Comparison of ENCODE assay signal across 8 cellular contexts in genomic region chr1:39898648-39899603, GRCh38. TPM values are rescaled to one million over a fixed set of nuclear protein-coding genes. Genes with fewer than 3 reads are reported as not detected.
A peak's percentile ranks its signal among the peaks of the same experiment; 100 is the strongest.
DNase-seq lines count a peak whose midpoint lies in the region; ATAC-seq and TF ChIP-seq lines count a peak whose summit lies in the region.

No MANE protein-coding gene starts in this region.

- peaks cover 53% of the 10 kb centered on the region for H3K4me1 Mint-ChIP-seq in nephron
- peaks cover 7% of the 10 kb centered on the region for H3K4me1 Mint-ChIP-seq in activated CD8-positive, alpha-beta memory T cell treated with anti-CD3 and anti-CD28 coated beads, Interleukin-2, amount 10 ng/mL, durations not matched to agents 7 days and 5 days

- H3K27me3 Mint-ChIP-seq in nephron (ENCODE audit: low read depth), result peaks cover 46% of the 10 kb centered on the region
- H3K27me3 Mint-ChIP-seq in activated CD8-positive, alpha-beta memory T cell treated with anti-CD3 and anti-CD28 coated beads, Interleukin-2, amount 10 ng/mL, durations not matched to agents 7 days and 5 days, result peaks cover 76% of the 10 kb centered on the region

- H3K4me3 Mint-ChIP-seq in nephron, result peak overlapping the region; percentile 85 to 95 (median 87)
- H3K4me3 Mint-ChIP-seq in activated CD8-positive, alpha-beta memory T cell treated with anti-CD3 and anti-CD28 coated beads, Interleukin-2, amount 10 ng/mL, durations not matched to agents 7 days and 5 days, result no peak overlapping the region

- DNase-seq in EL (peak; percentile 58), NCI-H2107 treated with DMSO at 0.1 percent for 48 hours (lab: John Stamatoyannopoulos, UW; ENCODE audit: unreplicated experiment) (peak; percentile 100), cerebellum (ENCODE audit: low spot score) (peak; percentile 51), A172 (ENCODE audit: low spot score) (no peak), NOMO-1 treated with dmso at 0.1 percent for 144 hours (lab: John Stamatoyannopoulos, UW; ENCODE audit: unreplicated experiment) (no peak)
- no peak for DNase-seq in activated CD8-positive, alpha-beta memory T cell treated with anti-CD3 and anti-CD28 coated beads, Interleukin-2, amount 10 ng/mL, durations not matched to agents 7 days and 5 days

- TF ChIP-seq CTCF in nephron (IDR thresholded peaks at IDR 0.05; ENCODE audit: unreplicated experiment in 3 of 3), result no peak

- CTCF ChIA-PET in activated CD8-positive, alpha-beta memory T cell treated with anti-CD3 and anti-CD28 coated beads, Interleukin-2, amount 10 ng/mL, durations not matched to agents 7 days and 5 days (lab: Charles Lee), result interaction anchor here (0.5 to 1.5 kb wide), 9 partner anchors 15 to 1991 kb away, joined by 3 to 7 read pairs (median 3); no protein-coding TSS in a partner anchor

- peak overlapping the region; percentile 76 to 89 (median 85) for H3K27ac Mint-ChIP-seq in nephron
- H3K27ac Mint-ChIP-seq in activated CD8-positive, alpha-beta memory T cell treated with anti-CD3 and anti-CD28 coated beads, Interleukin-2, amount 10 ng/mL, durations not matched to agents 7 days and 5 days, result no peak overlapping the region

- no peak for ATAC-seq in GM18517 (IDR thresholded peaks at IDR 0.05; ENCODE audit: unreplicated experiment)
- no peak for ATAC-seq in activated CD8-positive, alpha-beta memory T cell treated with anti-CD3 and anti-CD28 coated beads, Interleukin-2, amount 10 ng/mL, durations not matched to agents 7 days and 5 days

- no peaks in the 10 kb centered on the region for H3K9me3 Mint-ChIP-seq in nephron
- no peaks in the 10 kb centered on the region for H3K9me3 Mint-ChIP-seq in activated CD8-positive, alpha-beta memory T cell treated with anti-CD3 and anti-CD28 coated beads, Interleukin-2, amount 10 ng/mL, durations not matched to agents 7 days and 5 days (ENCODE audit: low read depth)

- H3K36me3 Mint-ChIP-seq in nephron (ENCODE audit: low read depth), result no peaks in the 10 kb centered on the region
- H3K36me3 Mint-ChIP-seq in activated CD8-positive, alpha-beta memory T cell treated with anti-CD3 and anti-CD28 coated beads, Interleukin-2, amount 10 ng/mL, durations not matched to agents 7 days and 5 days, result no peaks in the 10 kb centered on the region

RNA-seq across cellular contexts. Expression of gene MYCL, which starts 2.8 kb away (rescaled TPM):
- 11.4 TPM for total RNA-seq in cerebellum
- under 1 TPM; 0.12 to 0.26 TPM for total RNA-seq in activated CD8-positive, alpha-beta memory T cell treated with anti-CD3 and anti-CD28 coated beads, Interleukin-2, amount 10 ng/mL, durations not matched to agents 7 days and 5 days
- 0.43 and 1.5 TPM in 2 replicates for total RNA-seq in A172 (2014; rRNA removed; shearing (Covaris generic))

RNA-seq across cellular contexts. Expression of gene TRIT1, which starts 15.6 kb away (rescaled TPM):
- total RNA-seq in cerebellum, result 40.3 TPM
- 10 to 100 TPM; 16.8 to 21.2 TPM for total RNA-seq in activated CD8-positive, alpha-beta memory T cell treated with anti-CD3 and anti-CD28 coated beads, Interleukin-2, amount 10 ng/mL, durations not matched to agents 7 days and 5 days
- 23.2 and 38.1 TPM in 2 replicates for total RNA-seq in A172 (2014; rRNA removed; shearing (Covaris generic))

RNA-seq across cellular contexts. Expression of gene MFSD2A, which starts 56.0 kb away (rescaled TPM):
- total RNA-seq in cerebellum, result 18.9 TPM
- total RNA-seq in activated CD8-positive, alpha-beta memory T cell treated with anti-CD3 and anti-CD28 coated beads, Interleukin-2, amount 10 ng/mL, durations not matched to agents 7 days and 5 days, result 1 to 10 TPM; 2.9 to 7.0 TPM
- total RNA-seq in A172 (2014; rRNA removed; shearing (Covaris generic)), result 1.8 and 3.0 TPM in 2 replicates

Comparison
In these comparisons a context has a peak if more than half of its experiments do, and no peak if none do; other contexts are left out.
1. DNase-seq: peak in EL (single experiment), NCI-H2107 treated with DMSO at 0.1 percent for 48 hours (single experiment) and cerebellum (single experiment); none in activated CD8-positive, alpha-beta memory T cell treated with anti-CD3 and anti-CD28 coated beads, Interleukin-2, amount 10 ng/mL, durations not matched to agents 7 days and 5 days (single experiment), A172 (single experiment) and NOMO-1 treated with dmso at 0.1 percent for 144 hours (single experiment).